Comparison of ENCODE assay signal across 17 cellular contexts in genomic region chr2:181754136-181754535, GRCh38.
"Had no signal": no experiment of that assay in that cellular context is flagged by ENCODE, and none has a peak within 500 bp of the region (broad histone marks: within the 10 kb centered on the region; RNA-seq: fewer than 3 reads in every experiment).

No MANE protein-coding gene starts in this region.

- H3K27me3 ChIP-seq: foreskin keratinocyte, right atrium auricular region, sigmoid colon, stomach, transverse colon had no signal

- H3K36me3 ChIP-seq: right atrium auricular region, sigmoid colon, stomach, thoracic aorta, transverse colon had no signal

- ATAC-seq: foreskin keratinocyte, left cardiac atrium, natural killer cell had no signal

- H3K27ac ChIP-seq: foreskin keratinocyte, right atrium auricular region, sigmoid colon, skin epidermis, stomach, thoracic aorta, transverse colon had no signal

- H3K4me1 ChIP-seq: right atrium auricular region, sigmoid colon, transverse colon had no signal

- FAIRE-seq: endothelial cell of umbilical vein, kidney had no signal

- DNase-seq: erythroblast; foreskin keratinocyte; immature natural killer cell; kidney; left cardiac atrium; natural killer cell; posterior cingulate gyrus; sigmoid colon; stimulated activated CD4-positive, alpha-beta T cell treated with anti-CD3 and anti-CD28 coated beads, Interleukin-2, amount 100 ng/mL, for 24 hours; stimulated activated naive CD4-positive, alpha-beta T cell; stomach; substantia nigra; transverse colon had no signal

- H3K4me3 ChIP-seq: right atrium auricular region, sigmoid colon, skin epidermis, stomach, thoracic aorta, transverse colon had no signal

- H3K9me3 ChIP-seq: right atrium auricular region, sigmoid colon, stomach, thoracic aorta, transverse colon had no signal
